ENCODE assay signal across 29 cellular contexts in genomic region chr4:141573678-141574077, GRCh38.
"Had no signal": no experiment of that assay in that cellular context is flagged by ENCODE, and none has a peak within 500 bp of the region (broad histone marks: within the 10 kb centered on the region; RNA-seq: fewer than 3 reads in every experiment).

No MANE protein-coding gene starts in this region.

- H3K79me2 ChIP-seq: parathyroid adenoma had no signal

- ATAC-seq: natural killer cell; psoas muscle; right cardiac atrium; right lobe of liver; stimulated activated memory B cell treated with anti-CD40 and anti-IgM and Interleukin-4, amounts not matched to agents 10 μg/mL and 1 μg/mL and 100 μg/mL, for 72 hours; stimulated activated naive CD8-positive, alpha-beta T cell treated with anti-CD3 and anti-CD28 coated beads, Interleukin-15, amount 100 ng/mL, for 72 hours; stimulated activated naive CD8-positive, alpha-beta T cell treated with anti-CD3 and anti-CD28 coated beads, Interleukin-15, Interleukin-2, amounts not matched to agents 100 U/mL and 50 U/mL, for 24 hours had no signal

- H3K4me3 ChIP-seq: neural progenitor cell, ovary, psoas muscle, right lobe of liver, sigmoid colon, spleen, suprapubic skin, testis, tibial nerve, upper lobe of left lung, vagina had no signal

- DNase-seq: natural killer cell; occipital lobe; ovary; posterior cingulate gyrus; psoas muscle; right cardiac atrium; right lobe of liver; sigmoid colon; small intestine; spleen; stimulated activated CD4-positive, alpha-beta T cell treated with anti-CD3 and anti-CD28 coated beads, Interleukin-12 subunit alpha, Interleukin-12 subunit beta, amount 100 ng/mL, for 4 hours; stimulated activated CD4-positive, alpha-beta T cell treated with anti-CD3 and anti-CD28 coated beads, Interleukin-1b, Interleukin-23, amount 100 ng/mL, for 48 hours; stimulated activated CD4-positive, alpha-beta T cell treated with anti-CD3 and anti-CD28 coated beads, Interleukin-4, amount 100 ng/mL, for 1 hour; stimulated activated CD4-positive, alpha-beta T cell treated with anti-CD3 and anti-CD28 coated beads, Interleukin-4, amount 100 ng/mL, for 4 hours; stimulated activated CD8-positive, alpha-beta memory T cell treated with anti-CD3 and anti-CD28 coated beads, Interleukin-4, amount 100 ng/mL, for 48 hours; stimulated activated naive CD4-positive, alpha-beta T cell; stimulated activated naive CD8-positive, alpha-beta T cell treated with anti-CD3 and anti-CD28 coated beads, Interleukin-15, amount 100 ng/mL, for 72 hours; stimulated activated naive CD8-positive, alpha-beta T cell treated with anti-CD3 and anti-CD28 coated beads, Interleukin-15, Interleukin-2, amounts not matched to agents 100 U/mL and 50 U/mL, for 24 hours; substantia nigra; testis; trophoblast cell; upper lobe of left lung had no signal

- H3K9me3 ChIP-seq: ovary, psoas muscle, right lobe of liver, sigmoid colon, spleen, suprapubic skin, testis, tibial nerve, upper lobe of left lung, vagina had no signal

- H3K27me3 ChIP-seq: neural progenitor cell, ovary, right lobe of liver, sigmoid colon, spleen, suprapubic skin, testis, tibial nerve, upper lobe of left lung, vagina had no signal

- H2AFZ ChIP-seq: neural progenitor cell, parathyroid adenoma had no signal

- H3K36me3 ChIP-seq: neural progenitor cell, ovary, right lobe of liver, sigmoid colon, spleen, suprapubic skin, tibial nerve, upper lobe of left lung, vagina had no signal

- FAIRE-seq: small intestine, urothelium cell line had no signal

- H3K27ac ChIP-seq: neural progenitor cell, ovary, parathyroid adenoma, psoas muscle, right lobe of liver, sigmoid colon, spleen, suprapubic skin, testis, tibial nerve, upper lobe of left lung, vagina had no signal

- H3K4me1 ChIP-seq: neural progenitor cell, parathyroid adenoma, psoas muscle, right lobe of liver, sigmoid colon, spleen, suprapubic skin, testis, tibial nerve, upper lobe of left lung, vagina had no signal

- H3K9ac ChIP-seq: neural progenitor cell, parathyroid adenoma had no signal

- H3K4me2 ChIP-seq: neural progenitor cell had no signal
